In genomic region chr6:35725081-35725708, GRCh38 we compare ENCODE assay signal across 9 cellular contexts. TPM values are rescaled to one million over a fixed set of nuclear protein-coding genes. Genes with fewer than 3 reads are reported as not detected.
A peak's percentile ranks its signal among the peaks of the same experiment; 100 is the strongest.
DNase-seq lines count a peak whose midpoint lies in the region; ATAC-seq and TF ChIP-seq lines count a peak whose summit lies in the region.
"Had no signal": no experiment of that assay in that cellular context is flagged by ENCODE, and none has a peak within 500 bp of the region (broad histone marks: within the 10 kb centered on the region; RNA-seq: fewer than 3 reads in every experiment).

No MANE protein-coding gene starts in this region.

- H3K4me3 Mint-ChIP-seq in activated T-cell treated with anti-CD3 and anti-CD28 coated beads, Interleukin-2, amount 50 U/mL, for 72 hours = peak overlapping the region; percentile 53 to 73
- no peak overlapping the region for H3K4me3 Mint-ChIP-seq in activated T-cell treated with anti-CD3 and anti-CD28 coated beads, Interleukin-2, amount 50 U/mL, for 4 hours

- ATAC-seq in activated T-cell treated with anti-CD3 and anti-CD28 coated beads, Interleukin-2, amount 50 U/mL, for 72 hours (replicated peaks in 1 of 2) = no peak
- no peak for ATAC-seq in activated T-cell treated with anti-CD3 and anti-CD28 coated beads, Interleukin-2, amount 50 U/mL, for 4 hours
- ATAC-seq in thoracic aorta (ENCODE audit: insufficient number of reproducible peaks, low FRiP score, low read depth) (no peak), GM21528 (IDR thresholded peaks at IDR 0.05; ENCODE audit: low FRiP score, unreplicated experiment) (no peak), HG03159 (IDR thresholded peaks at IDR 0.05; ENCODE audit: unreplicated experiment) (no peak)

- H3K36me3 ChIP-seq in brain microvascular endothelial cell (replicated peaks) (no peaks in the 10 kb centered on the region), mucosa of rectum (ENCODE audit: control insufficient read depth in 2 of 2, insufficient read depth in 2 of 2, low read length in 2 of 2) (no peaks in the 10 kb centered on the region), thoracic aorta (no peaks in the 10 kb centered on the region)

- no peak for TF ChIP-seq CTCF in brain microvascular endothelial cell (IDR thresholded peaks at IDR 0.05; ENCODE audit: low read depth, low read length, missing control alignments)
- TF ChIP-seq CTCF in thoracic aorta (IDR thresholded peaks at IDR 0.05) = no peak

- H3K9ac ChIP-seq in mucosa of rectum (ENCODE audit: low read depth in 1 of 2, low read length in 2 of 2) = peak overlapping the region; percentile 94 to 98

- no peaks in the 10 kb centered on the region for H3K27me3 Mint-ChIP-seq in activated T-cell treated with anti-CD3 and anti-CD28 coated beads, Interleukin-2, amount 50 U/mL, for 72 hours (ENCODE audit: low read depth)
- no peaks in the 10 kb centered on the region for H3K27me3 Mint-ChIP-seq in activated T-cell treated with anti-CD3 and anti-CD28 coated beads, Interleukin-2, amount 50 U/mL, for 4 hours (ENCODE audit: low read depth)

- no peaks in the 10 kb centered on the region for H3K27me3 ChIP-seq in brain microvascular endothelial cell (replicated peaks)
- no peaks in the 10 kb centered on the region for H3K27me3 ChIP-seq in mucosa of rectum (ENCODE audit: control insufficient read depth in 2 of 2, insufficient read depth in 2 of 2, low read length in 2 of 2)
- no peaks in the 10 kb centered on the region for H3K27me3 ChIP-seq in thoracic aorta (replicated peaks; ENCODE audit: insufficient read depth)

- no peaks in the 10 kb centered on the region for H3K9me3 Mint-ChIP-seq in activated T-cell treated with anti-CD3 and anti-CD28 coated beads, Interleukin-2, amount 50 U/mL, for 72 hours
- no peaks in the 10 kb centered on the region for H3K9me3 Mint-ChIP-seq in activated T-cell treated with anti-CD3 and anti-CD28 coated beads, Interleukin-2, amount 50 U/mL, for 4 hours

- peak overlapping the region; percentile 80 for H3K27ac Mint-ChIP-seq in activated T-cell treated with anti-CD3 and anti-CD28 coated beads, Interleukin-2, amount 50 U/mL, for 72 hours

- H3K27ac ChIP-seq in brain microvascular endothelial cell = peak overlapping the region; percentile 89
- peak overlapping the region; percentile 100 for H3K27ac ChIP-seq in mucosa of rectum (ENCODE audit: low read depth in 2 of 2, low read length in 2 of 2)
- H3K27ac ChIP-seq in thoracic aorta = peak overlapping the region; percentile 99 to 100

- no peak for DNase-seq in activated T-cell treated with anti-CD3 and anti-CD28 coated beads, Interleukin-2, amount 50 U/mL, for 72 hours
- DNase-seq in activated T-cell treated with anti-CD3 and anti-CD28 coated beads, Interleukin-2, amount 50 U/mL, for 4 hours = no peak
- no peak for DNase-seq in brain microvascular endothelial cell
- no peak for DNase-seq in thoracic aorta (ENCODE audit: low spot score)
- DNase-seq in hippocampal formation (lab: John Stamatoyannopoulos, UW) = no peak
- DNase-seq: cortex of kidney had no signal

- H3K9me3 ChIP-seq in mucosa of rectum (ENCODE audit: control insufficient read depth in 2 of 2, low read length in 2 of 2) = no peaks in the 10 kb centered on the region
- no peaks in the 10 kb centered on the region for H3K9me3 ChIP-seq in thoracic aorta

- in situ Hi-C loops in brain microvascular endothelial cell (cut with HindIII; ENCODE audit: low pct_ligation_motif_present, low sequenced_read_pairs) = no loop called here

- peaks cover 70 to 80% of the 10 kb centered on the region in 2 donors for H3K4me1 ChIP-seq in mucosa of rectum (ENCODE audit: control insufficient read depth in 2 of 2, insufficient read depth in 2 of 2, low read length in 2 of 2)
- peaks cover 65 to 95% of the 10 kb centered on the region in 2 donors for H3K4me1 ChIP-seq in thoracic aorta (ENCODE audit: control insufficient read depth in 1 of 2, low read depth in 2 of 2)

- H3K4me3 ChIP-seq in brain microvascular endothelial cell (ENCODE audit: low read depth, low read length) = no peak overlapping the region
- H3K4me3 ChIP-seq in mucosa of rectum (ENCODE audit: low read length in 2 of 2) = peak overlapping the region; percentile 15 to 20
- peak overlapping the region; percentile 6 for H3K4me3 ChIP-seq in thoracic aorta

- H3K36me3 Mint-ChIP-seq in activated T-cell treated with anti-CD3 and anti-CD28 coated beads, Interleukin-2, amount 50 U/mL, for 72 hours (ENCODE audit: insufficient read depth in 2 of 2) = no peaks in the 10 kb centered on the region
- no peaks in the 10 kb centered on the region for H3K36me3 Mint-ChIP-seq in activated T-cell treated with anti-CD3 and anti-CD28 coated beads, Interleukin-2, amount 50 U/mL, for 4 hours (ENCODE audit: insufficient read depth)

- H3K4me1 Mint-ChIP-seq in activated T-cell treated with anti-CD3 and anti-CD28 coated beads, Interleukin-2, amount 50 U/mL, for 72 hours (ENCODE audit: low read depth) = peaks cover 71% of the 10 kb centered on the region
- peaks cover 82% of the 10 kb centered on the region for H3K4me1 Mint-ChIP-seq in activated T-cell treated with anti-CD3 and anti-CD28 coated beads, Interleukin-2, amount 50 U/mL, for 4 hours (ENCODE audit: low read depth)

RNA-seq across cellular contexts. Expression of gene ARMC12, which starts 11.6 kb away (rescaled TPM):
- total RNA-seq in activated T-cell treated with anti-CD3 and anti-CD28 coated beads, Interleukin-2, amount 50 U/mL, for 72 hours = 1 to 10 TPM; 4.5 to 5.2 TPM
- total RNA-seq in activated T-cell treated with anti-CD3 and anti-CD28 coated beads, Interleukin-2, amount 50 U/mL, for 4 hours = under 1 TPM in 2 of 3 donors, not detected in 1; 0.32 to 0.43 TPM
- not detected for total RNA-seq in thoracic aorta

RNA-seq across cellular contexts. Expression of gene FKBP5, which starts 36.5 kb away (rescaled TPM):
- 100 to 1,000 TPM; 106 to 120 TPM for total RNA-seq in activated T-cell treated with anti-CD3 and anti-CD28 coated beads, Interleukin-2, amount 50 U/mL, for 72 hours
- total RNA-seq in activated T-cell treated with anti-CD3 and anti-CD28 coated beads, Interleukin-2, amount 50 U/mL, for 4 hours = 10 to 100 TPM; 46.5 to 62.3 (median 59.9) TPM
- total RNA-seq in thoracic aorta = 100 to 1,000 TPM; 156 to 271 TPM

RNA-seq across cellular contexts. Expression of gene CLPSL2, which starts 51.2 kb away (rescaled TPM):
- not detected for total RNA-seq in activated T-cell treated with anti-CD3 and anti-CD28 coated beads, Interleukin-2, amount 50 U/mL, for 72 hours
- total RNA-seq in activated T-cell treated with anti-CD3 and anti-CD28 coated beads, Interleukin-2, amount 50 U/mL, for 4 hours = not detected
- total RNA-seq in thoracic aorta = not detected

RNA-seq across cellular contexts. Expression of gene CLPSL1, which starts 55.6 kb away (rescaled TPM):
- total RNA-seq in activated T-cell treated with anti-CD3 and anti-CD28 coated beads, Interleukin-2, amount 50 U/mL, for 72 hours = not detected
- total RNA-seq in activated T-cell treated with anti-CD3 and anti-CD28 coated beads, Interleukin-2, amount 50 U/mL, for 4 hours = not detected
- not detected for total RNA-seq in thoracic aorta
